Comparison of ENCODE assay signal across 27 cellular contexts in genomic region chr20:25459916-25460590, GRCh38.
"Had no signal": no experiment of that assay in that cellular context is flagged by ENCODE, and none has a peak within 500 bp of the region (broad histone marks: within the 10 kb centered on the region; RNA-seq: fewer than 3 reads in every experiment).

No MANE protein-coding gene starts in this region.

- H3K9me3 ChIP-seq: ascending aorta, body of pancreas, Peyer's patch had no signal

- DNase-seq: activated CD4-positive, alpha-beta memory T cell treated with anti-CD3 and anti-CD28 coated beads for 36 hours; activated CD4-positive, alpha-beta T cell treated with anti-CD3 and anti-CD28 coated beads, Interleukin-2, amount 10 ng/mL, durations not matched to agents 7 days and 5 days; activated CD4-positive, CD25-positive, alpha-beta regulatory T cell; activated CD8-positive, alpha-beta memory T cell treated with anti-CD3 and anti-CD28 coated beads for 24 hours; activated effector memory CD4-positive, alpha-beta T cell treated with anti-CD3 and anti-CD28 coated beads, Interleukin-2, amount 50 U/mL, for 16 hours; activated naive CD4-positive, alpha-beta T cell treated with Interleukin-2 at 50 U/mL for 16 hours; activated naive CD8-positive, alpha-beta T cell treated with anti-CD3 and anti-CD28 coated beads, Interleukin-2, amount 50 U/mL, for 24 hours; activated T-cell treated with anti-CD3 and anti-CD28 coated beads, Interleukin-2, amount 50 U/mL, for 4 hours; amniotic stem cell; body of pancreas; NCI-H1092 treated with DMSO at 0.1 percent for 48 hours; NCI-H1417 treated with DMSO at 0.1 percent for 48 hours; NCI-H1694; NCI-H2029; NCI-H2107; NCI-H2171 treated with DMSO at 0.1 percent for 48 hours; NCI-H226; NCI-H69; SHP77; T-helper 17 cell; T1000 had no signal

- H3K4me3 Mint-ChIP-seq: activated CD4-positive, alpha-beta memory T cell treated with anti-CD3 and anti-CD28 coated beads for 36 hours; activated CD4-positive, alpha-beta T cell treated with anti-CD3 and anti-CD28 coated beads, Interleukin-2, amount 10 ng/mL, durations not matched to agents 7 days and 5 days; activated naive CD8-positive, alpha-beta T cell treated with anti-CD3 and anti-CD28 coated beads, Interleukin-2, amount 50 U/mL, for 24 hours; activated T-cell treated with anti-CD3 and anti-CD28 coated beads, Interleukin-2, amount 50 U/mL, for 4 hours; central memory CD8-positive, alpha-beta T cell; T-helper 17 cell had no signal

- H3K4me1 Mint-ChIP-seq: activated naive CD8-positive, alpha-beta T cell treated with anti-CD3 and anti-CD28 coated beads, Interleukin-2, amount 50 U/mL, for 24 hours; central memory CD8-positive, alpha-beta T cell had no signal

- H3K4me1 ChIP-seq: ascending aorta, body of pancreas, Peyer's patch had no signal

- H3K36me3 Mint-ChIP-seq: activated CD4-positive, alpha-beta memory T cell treated with anti-CD3 and anti-CD28 coated beads for 36 hours; activated naive CD4-positive, alpha-beta T cell treated with anti-CD3 and anti-CD28 coated beads, Interleukin-2, amount 50 U/mL, for 72 hours had no signal

- H3K27me3 ChIP-seq: ascending aorta, body of pancreas, Peyer's patch had no signal

- H3K4me2 ChIP-seq: KMS-11 had no signal

- H3K27me3 Mint-ChIP-seq: activated CD4-positive, alpha-beta memory T cell treated with anti-CD3 and anti-CD28 coated beads for 36 hours; activated CD4-positive, alpha-beta T cell treated with anti-CD3 and anti-CD28 coated beads, Interleukin-2, amount 10 ng/mL, durations not matched to agents 7 days and 5 days; activated naive CD8-positive, alpha-beta T cell treated with anti-CD3 and anti-CD28 coated beads, Interleukin-2, amount 50 U/mL, for 24 hours; central memory CD8-positive, alpha-beta T cell; T-helper 17 cell had no signal

- H3K9ac ChIP-seq: KMS-11 had no signal

- H3K9me3 Mint-ChIP-seq: activated CD4-positive, alpha-beta memory T cell treated with anti-CD3 and anti-CD28 coated beads for 36 hours; activated CD4-positive, alpha-beta T cell treated with anti-CD3 and anti-CD28 coated beads, Interleukin-2, amount 10 ng/mL, durations not matched to agents 7 days and 5 days; activated naive CD4-positive, alpha-beta T cell treated with anti-CD3 and anti-CD28 coated beads, Interleukin-2, amount 50 U/mL, for 72 hours; activated naive CD8-positive, alpha-beta T cell treated with anti-CD3 and anti-CD28 coated beads, Interleukin-2, amount 50 U/mL, for 24 hours; activated T-cell treated with anti-CD3 and anti-CD28 coated beads, Interleukin-2, amount 50 U/mL, for 4 hours; central memory CD8-positive, alpha-beta T cell had no signal

- H3K27ac Mint-ChIP-seq: activated CD4-positive, alpha-beta memory T cell treated with anti-CD3 and anti-CD28 coated beads for 36 hours; activated CD4-positive, alpha-beta T cell treated with anti-CD3 and anti-CD28 coated beads, Interleukin-2, amount 10 ng/mL, durations not matched to agents 7 days and 5 days; activated naive CD8-positive, alpha-beta T cell treated with anti-CD3 and anti-CD28 coated beads, Interleukin-2, amount 50 U/mL, for 24 hours; T-helper 17 cell had no signal

- H3K4me3 ChIP-seq: ascending aorta, body of pancreas, Peyer's patch had no signal

- H3K27ac ChIP-seq: ascending aorta, body of pancreas, KMS-11, Peyer's patch, RWPE1 had no signal
